ENCODE assay signal across 1 cellular context in the genomic region with DNA sequence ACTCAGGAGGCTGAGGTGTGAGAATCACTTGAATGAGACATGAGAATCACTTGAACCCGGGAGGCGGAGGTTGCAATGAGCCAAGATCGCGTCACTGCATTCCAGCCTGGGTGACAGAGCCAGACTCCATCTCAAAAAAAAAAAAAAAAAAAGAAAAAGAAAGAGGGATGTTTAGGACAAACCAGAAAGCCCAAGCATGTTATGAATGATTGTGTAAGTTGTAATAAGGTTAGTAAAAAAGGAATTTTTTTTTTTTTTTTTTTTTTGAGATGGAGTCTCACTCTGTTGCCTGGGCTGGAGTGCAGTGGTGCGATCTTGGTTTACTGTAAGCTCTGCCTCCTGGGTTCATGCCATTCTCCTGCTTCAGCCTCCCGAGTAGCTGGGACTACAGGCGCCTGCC. TPM values are rescaled to one million over a fixed set of nuclear protein-coding genes. Genes with fewer than 3 reads are reported as not detected.
"Had no signal": no experiment of that assay in that cellular context is flagged by ENCODE, and none has a peak within 500 bp of the region (broad histone marks: within the 10 kb centered on the region; RNA-seq: fewer than 3 reads in every experiment).

No MANE protein-coding gene starts in this region.

RNA-seq across cellular contexts. Expression of a gene that starts 14.5 kb away (rescaled TPM):
- polyA plus RNA-seq: SK-N-SH had no signal
